In the genomic region with DNA sequence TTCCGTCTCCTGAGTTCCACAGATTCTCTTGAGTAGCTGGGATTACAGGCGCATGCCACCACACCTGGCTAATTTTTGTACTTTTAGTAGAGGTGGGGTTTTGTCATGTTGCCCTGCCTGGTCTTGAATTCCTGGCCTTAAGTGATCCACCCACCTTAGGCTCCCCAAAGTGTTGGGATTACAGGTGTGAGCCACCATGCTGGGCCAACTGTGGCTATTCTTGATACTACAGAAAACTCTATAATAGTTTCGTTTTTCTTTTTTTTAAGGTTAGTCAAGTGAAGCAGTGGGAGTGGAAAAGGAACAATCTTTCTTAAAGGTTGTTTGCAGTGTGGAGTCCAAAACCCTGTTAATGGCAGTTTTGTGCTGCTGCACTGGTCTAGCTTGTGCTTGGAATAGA, we compare ENCODE assay signal across 25 cellular contexts.
"Had no signal": no experiment of that assay in that cellular context is flagged by ENCODE, and none has a peak within 500 bp of the region (broad histone marks: within the 10 kb centered on the region; RNA-seq: fewer than 3 reads in every experiment).

No MANE protein-coding gene starts in this region.

- DNase-seq: colonic mucosa; cortex of kidney; dermis blood vessel endothelial cell; dorsolateral prefrontal cortex; effector CD4-positive, alpha-beta T cell; effector CD8-positive, alpha-beta T cell; effector memory CD4-positive, alpha-beta T cell; effector memory CD8-positive, alpha-beta T cell; endodermal cell; erythroblast; esophagus squamous epithelium; foreskin fibroblast; foreskin keratinocyte; foreskin melanocyte; gastrocnemius medialis; glutamatergic neuron; head of caudate nucleus; heart left ventricle; heart right ventricle had no signal

- ATAC-seq: effector memory CD8-positive, alpha-beta T cell; esophagus mucosa; foreskin keratinocyte; gastrocnemius medialis; gastroesophageal sphincter; heart left ventricle; heart right ventricle had no signal

- H3K4me3 ChIP-seq: colonic mucosa, coronary artery, dorsolateral prefrontal cortex, esophagus muscularis mucosa, esophagus squamous epithelium, gastrocnemius medialis, gastroesophageal sphincter, heart left ventricle, heart right ventricle, hepatocyte had no signal

- H3K9me3 ChIP-seq: colonic mucosa, esophagus muscularis mucosa, esophagus squamous epithelium, gastrocnemius medialis, gastroesophageal sphincter, heart left ventricle, heart right ventricle had no signal

- H3K36me3 ChIP-seq: colonic mucosa, esophagus squamous epithelium had no signal

- H2AFZ ChIP-seq: hepatocyte had no signal

- H3K27me3 ChIP-seq: colonic mucosa, dorsolateral prefrontal cortex, esophagus muscularis mucosa, esophagus squamous epithelium, foreskin keratinocyte, gastrocnemius medialis, gastroesophageal sphincter, heart left ventricle, heart right ventricle, hepatocyte had no signal

- H3K4me2 ChIP-seq: hepatocyte had no signal

- H3K27ac ChIP-seq: colonic mucosa, coronary artery, dorsolateral prefrontal cortex, epithelial cell of prostate, esophagus muscularis mucosa, esophagus squamous epithelium, foreskin keratinocyte, gastrocnemius medialis, gastroesophageal sphincter, heart left ventricle, heart right ventricle, hepatocyte had no signal

- H3K4me1 ChIP-seq: colonic mucosa, esophagus muscularis mucosa, foreskin keratinocyte, gastroesophageal sphincter, heart left ventricle had no signal

- H3K79me2 ChIP-seq: hepatocyte had no signal
